Comparison of ENCODE assay signal across 9 cellular contexts in genomic region chr1:223731076-223731770, GRCh38. TPM values are rescaled to one million over a fixed set of nuclear protein-coding genes. Genes with fewer than 3 reads are reported as not detected.
DNase-seq lines count a peak whose midpoint lies in the region; ATAC-seq and TF ChIP-seq lines count a peak whose summit lies in the region.
"Had no signal": no experiment of that assay in that cellular context is flagged by ENCODE, and none has a peak within 500 bp of the region (broad histone marks: within the 10 kb centered on the region; RNA-seq: fewer than 3 reads in every experiment).

No MANE protein-coding gene starts in this region.

- DNase-seq in CD4-positive, alpha-beta memory T cell = no peak
- DNase-seq in RWPE1 (ENCODE audit: low spot score) = no peak
- DNase-seq in fibroblast of peridontal ligament (ENCODE audit: extremely low read depth) = peak; percentile 71
- DNase-seq in ovary = peak; percentile 74 to 84 (median 80)
- DNase-seq in NCI-H2107 (lab: John Stamatoyannopoulos, UW) = no peak
- DNase-seq: activated B cell treated with CpG ODN at 0.5 μM for 24 hours had no signal

- 27 to 38% (median 34%) methylated on average over 13 of the region's 13 CpGs for whole genome bisulfite sequencing in ovary, 3 donors

- no peak for TF ChIP-seq POLR2A in ovary (IDR thresholded peaks at IDR 0.05)

- no peak for ATAC-seq in HG03520 (IDR thresholded peaks at IDR 0.05; ENCODE audit: unreplicated experiment)
- ATAC-seq in HG03108 (IDR thresholded peaks at IDR 0.05; ENCODE audit: unreplicated experiment) = no peak
- no peak for ATAC-seq in GM21529 (IDR thresholded peaks at IDR 0.05; ENCODE audit: unreplicated experiment)

- H3K4me3 ChIP-seq in CD4-positive, alpha-beta memory T cell (ENCODE audit: low read length in 2 of 2) = no peak overlapping the region
- no peak overlapping the region for H3K4me3 ChIP-seq in ovary

- intact Hi-C loops in CD4-positive, alpha-beta memory T cell (cut with micrococcal nuclease) = no loop called here
- intact Hi-C loops in ovary (cut with DNase I) = no loop called here

- no peak overlapping the region for H3K27ac ChIP-seq in CD4-positive, alpha-beta memory T cell (ENCODE audit: low read depth, low read length)
- H3K27ac ChIP-seq in RWPE1 (peak overlapping the region; percentile 56), ovary (peak overlapping the region; percentile 28 to 30)

- peaks cover 46 to 84% (median 64%) of the 10 kb centered on the region in 4 donors for H3K4me1 Mint-ChIP-seq in CD4-positive, alpha-beta memory T cell

- H3K9me3 ChIP-seq in CD4-positive, alpha-beta memory T cell (ENCODE audit: control insufficient read depth in 1 of 2, low read length in 2 of 2) = no peaks in the 10 kb centered on the region
- no peaks in the 10 kb centered on the region for H3K9me3 ChIP-seq in ovary

- peaks cover 22% of the 10 kb centered on the region for H3K36me3 ChIP-seq in CD4-positive, alpha-beta memory T cell (ENCODE audit: insufficient read depth, low read length)
- no peaks in the 10 kb centered on the region for H3K36me3 ChIP-seq in ovary

- no peak for TF ChIP-seq CTCF in RWPE1 (conservative IDR thresholded peaks at IDR 0.05; ENCODE audit: low read depth)
- no peak for TF ChIP-seq CTCF in ovary (IDR thresholded peaks at IDR 0.05)

- H3K4me1 ChIP-seq in CD4-positive, alpha-beta memory T cell (ENCODE audit: insufficient read depth, low read length) = peaks cover 72% of the 10 kb centered on the region
- peaks cover 30% of the 10 kb centered on the region for H3K4me1 ChIP-seq in ovary (ENCODE audit: insufficient read depth)

- TF ChIP-seq EP300 in ovary (IDR thresholded peaks at IDR 0.05) = no peak

- POLR2A ChIA-PET in CD4-positive, alpha-beta memory T cell (lab: Charles Lee; ENCODE audit: partially characterized antibody) = interaction anchor here (1.1 to 1.8 kb wide), 3 partner anchors 11 to 19 kb away, joined by 3 to 7 read pairs (median 6); partner anchors contain the start of gene CAPN2
- POLR2A ChIA-PET in RWPE1 (lab: Yijun Ruan, JAX; ENCODE audit: low non-redundant PET) = interaction anchor here (0.9 kb wide), 1 partner anchor 24 kb away, joined by 3 read pairs; no protein-coding TSS in a partner anchor

- CTCF ChIA-PET in CD4-positive, alpha-beta memory T cell (lab: Charles Lee; ENCODE audit: partially characterized antibody) = interaction anchor here (0.8 to 17.3 kb wide), 6 partner anchors 12 to 33 kb away, joined by 3 to 233 read pairs (median 4); partner anchors contain the start of gene CAPN2
- CTCF ChIA-PET in RWPE1 (lab: Yijun Ruan, JAX) = interaction anchor here (0.7 kb wide), 1 partner anchor 613 kb away, joined by 3 read pairs; no protein-coding TSS in a partner anchor

- H3K4me3 Mint-ChIP-seq in CD4-positive, alpha-beta memory T cell = peak overlapping the region in 1 of 8 donors; percentile 52
- H3K4me3 Mint-ChIP-seq: activated B cell treated with CpG ODN at 0.5 μM for 24 hours had no signal

- H3K9me3 Mint-ChIP-seq in CD4-positive, alpha-beta memory T cell = no peaks in the 10 kb centered on the region
- H3K9me3 Mint-ChIP-seq: activated B cell treated with CpG ODN at 0.5 μM for 24 hours had no signal

- H3K27ac Mint-ChIP-seq in CD4-positive, alpha-beta memory T cell = peak overlapping the region; percentile 6 to 92 (median 83)
- H3K27ac Mint-ChIP-seq: activated B cell treated with CpG ODN at 0.5 μM for 24 hours had no signal

- H3K27me3 Mint-ChIP-seq in CD4-positive, alpha-beta memory T cell = no peaks in the 10 kb centered on the region
- H3K27me3 Mint-ChIP-seq: activated B cell treated with CpG ODN at 0.5 μM for 24 hours had no signal

- no peaks in the 10 kb centered on the region for H3K27me3 ChIP-seq in CD4-positive, alpha-beta memory T cell (ENCODE audit: insufficient read depth, low read length)
- H3K27me3 ChIP-seq in ovary = no peaks in the 10 kb centered on the region

- peaks cover 41 to 69% of the 10 kb centered on the region in 2 donors for H3K36me3 Mint-ChIP-seq in CD4-positive, alpha-beta memory T cell

RNA-seq across cellular contexts. Expression of gene CAPN2, which starts 18.9 kb away (rescaled TPM):
- 100 to 1,000 TPM; 178 to 180 TPM for total RNA-seq in CD4-positive, alpha-beta memory T cell
- polyA plus RNA-seq in CD4-positive, alpha-beta memory T cell = 100 to 1,000 TPM; 146 to 231 TPM
- total RNA-seq in ovary = 100 to 1,000 TPM in 6 of 7 donors, 10 to 100 TPM in 1; 96.1 to 267 (median 171) TPM
- polyA plus RNA-seq in ovary = 100 to 1,000 TPM in 1 of 2 donors, 10 to 100 TPM in 1; 70.6 to 254 TPM

Comparison
In these comparisons a context has a peak if more than half of its experiments do, and no peak if none do; other contexts are left out.
1. DNase-seq: peak in fibroblast of peridontal ligament (single experiment) and ovary (5 of 5); none in CD4-positive, alpha-beta memory T cell (0 of 5), RWPE1 (single experiment) and NCI-H2107 (single experiment).